In the genomic region with DNA sequence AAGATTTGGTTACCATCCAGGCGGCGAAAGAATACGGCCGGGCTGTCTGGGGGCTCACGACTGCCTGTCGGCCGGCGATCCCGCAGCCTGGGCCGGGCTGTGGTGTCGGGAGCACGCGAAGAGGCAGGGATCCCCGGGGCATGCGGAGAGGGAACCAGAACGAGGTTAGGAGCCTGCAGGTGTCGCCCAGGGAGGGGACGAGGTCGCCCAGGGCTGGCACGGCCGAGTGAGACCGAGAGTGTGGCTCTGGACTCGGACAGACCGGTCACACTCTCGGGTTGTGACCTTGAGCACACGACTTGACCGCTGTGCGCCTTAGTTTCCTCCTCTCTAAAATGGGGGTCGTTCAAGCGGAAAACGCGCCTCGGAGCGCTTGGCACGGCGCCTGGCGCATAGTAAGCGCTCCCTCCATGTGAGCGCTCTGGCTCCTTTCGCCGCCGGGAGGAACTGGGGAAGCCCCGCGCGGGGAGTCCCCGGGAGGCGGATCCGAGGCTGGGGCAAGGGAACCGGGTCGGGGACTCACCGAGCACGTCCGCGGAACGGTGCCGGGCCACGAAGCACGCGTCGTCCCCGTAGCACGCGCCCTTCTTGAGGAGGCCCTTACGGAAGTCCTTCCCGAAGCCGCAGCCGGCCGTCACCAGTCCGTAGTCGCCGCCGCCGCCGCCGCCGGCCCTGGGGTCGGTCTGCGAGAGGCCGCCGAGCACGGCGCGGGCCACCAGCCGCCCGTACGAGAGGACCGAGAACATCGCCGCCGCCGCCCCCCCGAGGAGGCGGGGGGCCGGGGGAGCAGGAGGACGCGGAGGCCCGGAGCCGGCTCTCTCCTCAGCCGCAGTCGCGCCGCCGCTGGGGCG, we compare ENCODE assay signal across 8 cellular contexts. TPM values are rescaled to one million over a fixed set of nuclear protein-coding genes. Genes with fewer than 3 reads are reported as not detected.
A peak's percentile ranks its signal among the peaks of the same experiment; 100 is the strongest.
DNase-seq lines count a peak whose midpoint lies in the region; ATAC-seq and TF ChIP-seq lines count a peak whose summit lies in the region.

No MANE protein-coding gene starts in this region.

- TF ChIP-seq CTCF in IMR-90 (conservative IDR thresholded peaks at IDR 0.05; ENCODE audit: low read depth, low read length): no peak

- intact Hi-C loops in IMR-90 (cut with micrococcal nuclease): loop anchor here (5.0 kb wide), 1 partner anchor 35 kb away; no protein-coding TSS in a partner anchor
- intact Hi-C loops in left colon (cut with DNase I, micrococcal nuclease): no loop called here

- DNase-seq in IMR-90 (peak; percentile 33), cerebellar cortex (ENCODE audit: low spot score) (peak; percentile 55), left colon (peak; percentile 68 to 69), NCI-H2107 treated with DMSO at 0.1 percent for 48 hours (lab: John Stamatoyannopoulos, UW; ENCODE audit: unreplicated experiment) (no peak)
- DNase-seq in activated CD4-positive, CD25-positive, alpha-beta regulatory T cell (lab: John Stamatoyannopoulos, UW): peak; percentile 37 to 55 (median 48)
- peak in 3 of 4 experiments; percentile 47 to 73 (median 70) for DNase-seq in stimulated activated CD4-positive, alpha-beta T cell treated with anti-CD3 and anti-CD28 coated beads, Interleukin-1b, Interleukin-23, amount 100 ng/mL, for 24 hours (ENCODE audit: low read depth in 4 of 4, low spot score in 1 of 4)

- peaks cover 7% of the 10 kb centered on the region for H3K9me1 ChIP-seq in IMR-90 (ENCODE audit: insufficient read depth, low read length)

- H3K27me3 ChIP-seq in IMR-90 (ENCODE audit: control insufficient read depth, insufficient read depth, low read length): no peaks in the 10 kb centered on the region

- peak overlapping the region; percentile 98 for H3K23ac ChIP-seq in IMR-90 (ENCODE audit: low read depth, low read length)

- peak overlapping the region; percentile 92 for H3K14ac ChIP-seq in IMR-90 (replicated peaks; ENCODE audit: low read depth, low read length)

- no peak overlapping the region for H3K18ac ChIP-seq in IMR-90 (ENCODE audit: low read depth, low read length)

- H4K20me1 ChIP-seq in IMR-90 (ENCODE audit: insufficient read depth, low read length): peaks cover 36% of the 10 kb centered on the region

- H3K4me2 ChIP-seq in IMR-90 (ENCODE audit: low read depth, low read length): peak overlapping the region; percentile 95

- H3K4ac ChIP-seq in IMR-90 (ENCODE audit: low read depth, low read length): peak overlapping the region; percentile 74

- peak overlapping the region; percentile 85 for H3K4me3 ChIP-seq in IMR-90 (ENCODE audit: insufficient read depth, low read depth, low read length)

- H3K27ac ChIP-seq in IMR-90 (ENCODE audit: insufficient read depth, low read length): peak overlapping the region; percentile 36

- H3K79me1 ChIP-seq in IMR-90 (ENCODE audit: low read depth in 1 of 2, low read length in 2 of 2): peaks cover 12 to 43% of the 10 kb centered on the region in 2 experiments; a peak in 3 of 4 replicates

- CTCF ChIA-PET in IMR-90 (lab: Yijun Ruan, JAX): no interaction called here

- H2AK9ac ChIP-seq in IMR-90 (replicated peaks; ENCODE audit: low read depth, low read length, poor library complexity): peak overlapping the region; percentile 90

- TF ChIP-seq POLR2A in IMR-90 (IDR thresholded peaks at IDR 0.05; ENCODE audit: low read depth, low read length): no peak

- WGBS in IMR-90 (ENCODE audit: extremely low coverage in 2 of 2, insufficient read length in 1 of 2), 2 experiments: 1% methylated on average over 59 of the region's 104 CpGs; no CpG with 5 or more reads in 1 of the 2 experiments

- H2AK5ac ChIP-seq in IMR-90 (ENCODE audit: low read depth, low read length): peak overlapping the region; percentile 14; the same call in 1 of the 2 replicates

- peak overlapping the region; percentile 93 for H2AFZ ChIP-seq in IMR-90 (replicated peaks; ENCODE audit: low read length, poor library complexity)

- H3K9me3 ChIP-seq in ES-I3 (ENCODE audit: control insufficient read depth, insufficient read depth, low read length) (no peaks in the 10 kb centered on the region), IMR-90 (ENCODE audit: control insufficient read depth, insufficient read depth, low read length) (no peaks in the 10 kb centered on the region)

- ATAC-seq in GM21423 (IDR thresholded peaks at IDR 0.05; ENCODE audit: unreplicated experiment) (peak; percentile 37), IMR-90 (ENCODE audit: low read depth) (peak; percentile 73), left colon (peak; percentile 37)

- no peaks in the 10 kb centered on the region for H3K36me3 ChIP-seq in ES-I3 (ENCODE audit: insufficient read depth, low read length)
- no peaks in the 10 kb centered on the region for H3K36me3 ChIP-seq in IMR-90 (ENCODE audit: control insufficient read depth, insufficient read depth, low read length)

- H3K4me1 ChIP-seq in ES-I3 (ENCODE audit: insufficient read depth, low read length) (peaks cover 7% of the 10 kb centered on the region), IMR-90 (ENCODE audit: control insufficient read depth, insufficient read depth, low read length) (peaks cover 15% of the 10 kb centered on the region)

- no peak for TF ChIP-seq RAD21 in IMR-90 (IDR thresholded peaks at IDR 0.05; ENCODE audit: low read length)

- no peak overlapping the region; the same call in 1 of the 2 replicates for H3K56ac ChIP-seq in IMR-90 (ENCODE audit: extremely low read depth, insufficient read depth, low read length)

- POLR2A ChIA-PET in IMR-90 (lab: Charles Lee; ENCODE audit: unreplicated experiment): no interaction called here

- in situ Hi-C loops in IMR-90 (cut with MboI; ENCODE audit: low sequenced_read_pairs): no loop called here

- no peak overlapping the region for H2BK120ac ChIP-seq in IMR-90 (ENCODE audit: low read depth, low read length)

- no peak overlapping the region for H4K91ac ChIP-seq in IMR-90 (ENCODE audit: insufficient read depth, low read depth, low read length)

- no TSS peak for BruUV-seq in IMR-90 (replicated peaks; lab: Mats Ljungman, UMichigan)

- H3K9ac ChIP-seq in ES-I3 (ENCODE audit: low read depth, low read length) (peak overlapping the region; percentile 88), IMR-90 (ENCODE audit: low read depth, low read length) (peak overlapping the region; percentile 77)

- H2BK20ac ChIP-seq in IMR-90 (ENCODE audit: low read depth, low read length): no peak overlapping the region

- dilution Hi-C loops in IMR-90 (cut with HindIII; ENCODE audit: low sequenced_read_pairs, unreplicated experiment): no loop called here

- H4K8ac ChIP-seq in IMR-90 (ENCODE audit: low read depth in 2 of 2, low read length in 2 of 2): no peak overlapping the region; a peak in 1 of 4 replicates

- H2BK15ac ChIP-seq in IMR-90 (ENCODE audit: low read depth, low read length): no peak overlapping the region

- peak overlapping the region; percentile 47 for H2BK5ac ChIP-seq in IMR-90 (ENCODE audit: low read depth, low read length, poor library complexity, severe bottlenecking)

- no peak overlapping the region for H4K5ac ChIP-seq in IMR-90 (ENCODE audit: low read depth, low read length)

TF ChIP-seq in IMR-90, 13 proteins besides CTCF, POLR2A, EP300 and RAD21:
- TF ChIP-seq MAZ (IDR thresholded peaks at IDR 0.05; ENCODE audit: borderline replicate concordance, low read depth, low read length): peak; percentile 37; the same call in 1 of the 2 replicates
- 0 out of 2 replicates have a peak, but pooled peaks have one; percentile 5 for TF ChIP-seq BHLHE40 (IDR thresholded peaks at IDR 0.05; ENCODE audit: low read depth, low read length)
- TF ChIP-seq RFX5 (IDR thresholded peaks at IDR 0.05; ENCODE audit: low read depth, low read length): no peak
- TF ChIP-seq MXI1 (IDR thresholded peaks at IDR 0.05; ENCODE audit: borderline replicate concordance, low read depth, low read length): peak; percentile 57; the same call in 1 of the 2 replicates

RNA-seq across cellular contexts. Expression of a gene that starts 0.6 kb away (rescaled TPM):
- total RNA-seq in IMR-90 (2012; rRNA removed): 4.1 and 4.7 TPM in 2 replicates
- 5.9 and 6.8 TPM in 2 replicates for polyA plus RNA-seq in IMR-90 (2012; rRNA removed)
- polyA plus RNA-seq in IMR-90 (2012; cell fraction: cytosol; rRNA removed): 1.7 and 1.9 TPM in 2 replicates
- polyA plus RNA-seq in IMR-90 (2012; cell fraction: nucleus; rRNA removed; ENCODE audit: low replicate concordance): 1.8 and 7.3 TPM in 2 replicates
- 10 to 100 TPM; 30.7 to 32.4 TPM for total RNA-seq in left colon

RNA-seq across cellular contexts. Expression of a gene that starts 31.4 kb away (rescaled TPM):
- total RNA-seq in IMR-90 (2012; rRNA removed) (11.1 and 11.7 TPM in 2 replicates), left colon (1 to 10 TPM; 8.0 to 9.1 TPM)
- 17.5 and 18.8 TPM in 2 replicates for polyA plus RNA-seq in IMR-90 (2012; rRNA removed)
- polyA plus RNA-seq in IMR-90 (2012; cell fraction: cytosol; rRNA removed): 16.9 and 18.3 TPM in 2 replicates
- 37.6 and 52.8 TPM in 2 replicates for polyA plus RNA-seq in IMR-90 (2012; cell fraction: nucleus; rRNA removed; ENCODE audit: low replicate concordance)
